ENCODE assay signal across 8 cellular contexts in the genomic region with DNA sequence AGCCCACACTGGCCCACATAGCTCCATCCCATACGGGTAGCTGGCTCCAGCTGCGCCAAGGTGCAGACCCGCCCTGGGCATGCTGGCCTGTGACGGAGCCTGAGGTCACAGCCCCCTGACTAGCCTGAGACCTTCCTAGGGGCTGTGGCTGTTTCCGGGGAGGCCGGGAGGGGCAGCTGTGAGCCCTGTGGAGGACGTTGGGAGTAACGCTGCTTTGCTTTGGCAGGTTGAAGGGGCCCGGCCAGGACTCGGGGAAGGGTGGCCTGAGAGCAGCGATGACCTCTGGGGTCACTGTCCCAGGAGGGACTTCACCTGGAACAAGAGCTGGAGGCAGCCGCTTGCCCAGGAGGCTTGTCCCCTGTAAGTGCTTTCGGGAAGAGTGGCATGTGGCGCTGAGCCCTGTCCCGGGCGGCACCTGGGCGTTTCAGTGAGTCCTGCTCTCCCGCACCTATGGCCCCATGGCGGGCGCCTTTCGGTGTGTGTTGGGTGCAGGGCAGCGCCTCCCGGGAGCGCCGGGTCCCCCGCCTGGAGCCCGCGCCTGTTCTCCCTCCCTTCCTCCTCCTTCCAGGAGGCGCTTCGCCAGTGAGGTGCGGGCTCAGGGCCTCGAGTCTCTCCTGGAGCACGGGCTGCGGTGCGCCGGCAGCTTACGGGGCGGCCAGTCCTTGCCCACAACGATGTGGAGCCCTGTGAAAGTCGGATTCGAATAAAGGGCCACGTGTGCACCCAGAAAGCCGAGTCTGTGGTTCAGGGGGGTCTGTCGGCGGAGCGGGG. TPM values are rescaled to one million over a fixed set of nuclear protein-coding genes. Genes with fewer than 3 reads are reported as not detected.
DNase-seq lines count a peak whose midpoint lies in the region; ATAC-seq and TF ChIP-seq lines count a peak whose summit lies in the region.

No MANE protein-coding gene starts in this region.

- H4K20me1 ChIP-seq in KMS-11 (ENCODE audit: insufficient read depth) = no peaks in the 10 kb centered on the region

- H3K27ac Mint-ChIP-seq in natural killer cell treated with Interleukin-12 subunit alpha and Interleukin-12 subunit beta and Interleukin-15 and Interleukin-18, amount 100 ng/mL, for 72 hours = peak overlapping the region; percentile 79 to 96

- no peak overlapping the region for H2AFZ ChIP-seq in KMS-11 (ENCODE audit: low read depth)

- H3K27ac ChIP-seq in KMS-11 = no peak overlapping the region
- peak overlapping the region; percentile 99 for H3K27ac ChIP-seq in colonic mucosa

- peaks cover 22% of the 10 kb centered on the region for H3K36me3 Mint-ChIP-seq in natural killer cell treated with Interleukin-12 subunit alpha and Interleukin-12 subunit beta and Interleukin-15 and Interleukin-18, amount 100 ng/mL, for 72 hours

- H3K4me1 ChIP-seq in BE2C (peaks cover 12% of the 10 kb centered on the region), KMS-11 (ENCODE audit: low read depth, poor library complexity, severe bottlenecking) (peaks cover 22% of the 10 kb centered on the region), colonic mucosa (peaks cover 45% of the 10 kb centered on the region)

- H3K4me3 ChIP-seq in BE2C (ENCODE audit: low read depth, low read length) (peak overlapping the region; percentile 64), KMS-11 (IDR thresholded peaks at IDR 0.05; ENCODE audit: insufficient read depth, low read depth, low read length) (no peak overlapping the region), colonic mucosa (peak overlapping the region; percentile 67)

- no peak overlapping the region for H3K9ac ChIP-seq in KMS-11
- H3K9ac ChIP-seq in colonic mucosa (ENCODE audit: low read depth in 2 of 2, low read length in 2 of 2) = peak overlapping the region; percentile 55 to 98

- no peaks in the 10 kb centered on the region for H3K9me3 Mint-ChIP-seq in natural killer cell treated with Interleukin-12 subunit alpha and Interleukin-12 subunit beta and Interleukin-15 and Interleukin-18, amount 100 ng/mL, for 72 hours

- TF ChIP-seq CTCF in BE2C (IDR thresholded peaks at IDR 0.05; ENCODE audit: low read depth, low read length) (0 out of 2 replicates have a peak, but pooled peaks have one; percentile 13), KMS-11 (conservative IDR thresholded peaks at IDR 0.05; ENCODE audit: low read depth, low read length) (no peak), colonic mucosa (IDR thresholded peaks at IDR 0.05) (no peak)

- H3K36me3 ChIP-seq in BE2C = peaks cover 55% of the 10 kb centered on the region
- H3K36me3 ChIP-seq in KMS-11 (ENCODE audit: insufficient read depth) = peaks cover 25% of the 10 kb centered on the region; the same call in 1 of the 2 replicates
- H3K36me3 ChIP-seq in colonic mucosa = peaks cover 10% of the 10 kb centered on the region

- H3K27me3 ChIP-seq in BE2C (no peaks in the 10 kb centered on the region), KMS-11 (ENCODE audit: insufficient read depth, low read depth) (no peaks in the 10 kb centered on the region), colonic mucosa (no peaks in the 10 kb centered on the region)

- H3K4me2 ChIP-seq in KMS-11 = peak overlapping the region; percentile 36; the same call in 1 of the 2 replicates

- H3K4me1 Mint-ChIP-seq in natural killer cell treated with Interleukin-12 subunit alpha and Interleukin-12 subunit beta and Interleukin-15 and Interleukin-18, amount 100 ng/mL, for 72 hours (ENCODE audit: low read depth in 2 of 2) = peaks cover 40 to 46% of the 10 kb centered on the region in 2 donors

- H3K9me3 ChIP-seq in BE2C (no peaks in the 10 kb centered on the region), colonic mucosa (no peaks in the 10 kb centered on the region)

- H3K79me2 ChIP-seq in KMS-11 (ENCODE audit: insufficient read depth, low read depth) = peaks cover 49% of the 10 kb centered on the region

- intact Hi-C loops in colonic mucosa (cut with DNase I) = no loop called here

- peak overlapping the region; percentile 53 for H3K4me3 Mint-ChIP-seq in natural killer cell treated with Interleukin-12 subunit alpha and Interleukin-12 subunit beta and Interleukin-15 and Interleukin-18, amount 100 ng/mL, for 72 hours

- no peaks in the 10 kb centered on the region for H3K27me3 Mint-ChIP-seq in natural killer cell treated with Interleukin-12 subunit alpha and Interleukin-12 subunit beta and Interleukin-15 and Interleukin-18, amount 100 ng/mL, for 72 hours

- no peak for DNase-seq in BE2C
- no peak for DNase-seq in colonic mucosa
- DNase-seq in natural killer cell treated with Interleukin-12 subunit alpha and Interleukin-12 subunit beta and Interleukin-15 and Interleukin-18, amount 100 ng/mL, for 72 hours (ENCODE audit: low spot score) = no peak
- DNase-seq in SKM-1 (lab: John Stamatoyannopoulos, UW; ENCODE audit: unreplicated experiment) = no peak
- no peak for DNase-seq in GOT3 (lab: John Stamatoyannopoulos, UW)

- ATAC-seq in natural killer cell treated with Interleukin-12 subunit alpha and Interleukin-12 subunit beta and Interleukin-15 and Interleukin-18, amount 100 ng/mL, for 72 hours = no peak
- no peak for ATAC-seq in GM21447 (IDR thresholded peaks at IDR 0.05; ENCODE audit: unreplicated experiment)
- no peak for ATAC-seq in HG03139 (IDR thresholded peaks at IDR 0.05; ENCODE audit: unreplicated experiment)

RNA-seq across cellular contexts. Expression of gene FAM174C, which starts 1.1 kb away (rescaled TPM):
- 224 TPM for polyA plus RNA-seq in BE2C (2012; ENCODE audit: insufficient read depth, insufficient read length, low read depth)
- 100 to 1,000 TPM in 1 of 2 donors, 10 to 100 TPM in 1; 41.8 to 114 TPM for total RNA-seq in colonic mucosa
- 10 to 100 TPM; 59.5 to 94.2 TPM for total RNA-seq in natural killer cell treated with Interleukin-12 subunit alpha and Interleukin-12 subunit beta and Interleukin-15 and Interleukin-18, amount 100 ng/mL, for 72 hours

RNA-seq across cellular contexts. Expression of gene CIRBP, which starts 5.1 kb away (rescaled TPM):
- 385 TPM for polyA plus RNA-seq in BE2C (2012; ENCODE audit: insufficient read depth, insufficient read length, low read depth)
- 100 to 1,000 TPM; 163 to 179 TPM for total RNA-seq in colonic mucosa
- 100 to 1,000 TPM; 226 to 251 TPM for total RNA-seq in natural killer cell treated with Interleukin-12 subunit alpha and Interleukin-12 subunit beta and Interleukin-15 and Interleukin-18, amount 100 ng/mL, for 72 hours

RNA-seq across cellular contexts. Expression of gene EFNA2, which starts 11.4 kb away (rescaled TPM):
- polyA plus RNA-seq in BE2C (2012; ENCODE audit: insufficient read depth, insufficient read length, low read depth) = 2.7 TPM
- total RNA-seq in colonic mucosa = 10 to 100 TPM; 72.8 to 86.1 TPM
- total RNA-seq in natural killer cell treated with Interleukin-12 subunit alpha and Interleukin-12 subunit beta and Interleukin-15 and Interleukin-18, amount 100 ng/mL, for 72 hours = not detected

RNA-seq across cellular contexts. Expression of gene MIDN, which starts 25.9 kb away (rescaled TPM):
- 186 TPM for polyA plus RNA-seq in BE2C (2012; ENCODE audit: insufficient read depth, insufficient read length, low read depth)
- total RNA-seq in colonic mucosa = 100 to 1,000 TPM; 172 to 177 TPM
- total RNA-seq in natural killer cell treated with Interleukin-12 subunit alpha and Interleukin-12 subunit beta and Interleukin-15 and Interleukin-18, amount 100 ng/mL, for 72 hours = 10 to 100 TPM; 85.9 to 88.3 TPM

RNA-seq across cellular contexts. Expression of gene ATP5F1D, which starts 32.7 kb away (rescaled TPM):
- 658 TPM for polyA plus RNA-seq in BE2C (2012; ENCODE audit: insufficient read depth, insufficient read length, low read depth)
- 100 to 1,000 TPM; 359 to 627 TPM for total RNA-seq in colonic mucosa
- 100 to 1,000 TPM; 163 to 215 TPM for total RNA-seq in natural killer cell treated with Interleukin-12 subunit alpha and Interleukin-12 subunit beta and Interleukin-15 and Interleukin-18, amount 100 ng/mL, for 72 hours

Comparison
In these comparisons a context has a peak if more than half of its experiments do, and no peak if none do; other contexts are left out.
1. RNA of gene EFNA2, which starts 11.4 kb away (total RNA-seq): 72.8 to 86.1 TPM in colonic mucosa; not detected in natural killer cell treated with Interleukin-12 subunit alpha and Interleukin-12 subunit beta and Interleukin-15 and Interleukin-18, amount 100 ng/mL, for 72 hours; every median in the first group is over 10 times any median in the second.